ENCODE assay signal across 26 cellular contexts in genomic region chr1:220761688-220762427, GRCh38. TPM values are rescaled to one million over a fixed set of nuclear protein-coding genes. Genes with fewer than 3 reads are reported as not detected.
DNase-seq lines count a peak whose midpoint lies in the region; ATAC-seq and TF ChIP-seq lines count a peak whose summit lies in the region.
"Had no signal": no experiment of that assay in that cellular context is flagged by ENCODE, and none has a peak within 500 bp of the region (broad histone marks: within the 10 kb centered on the region; RNA-seq: fewer than 3 reads in every experiment).

No MANE protein-coding gene starts in this region.

- H3K4me3 Mint-ChIP-seq in Caco-2 (ENCODE audit: unreplicated experiment) = no peak overlapping the region
- H3K4me3 Mint-ChIP-seq: activated CD8-positive, alpha-beta T cell treated with anti-CD3 and anti-CD28 coated beads, Interleukin-2, amount 10 ng/mL, durations not matched to agents 7 days and 5 days; activated naive CD4-positive, alpha-beta T cell treated with anti-CD3 and anti-CD28 coated beads for 36 hours; CD4-positive, CD25-positive, alpha-beta regulatory T cell; dendritic cell treated with granulocyte-macrophage colony-stimulating factor and Interleukin-4, amounts not matched to agents 40 ng/mL and 50 ng/mL, for 4 days; natural killer cell treated with Interleukin-12 subunit alpha and Interleukin-12 subunit beta and Interleukin-15 and Interleukin-18, amount 100 ng/mL, for 72 hours; stimulated activated naive B cell treated with anti-CD40 and anti-IgM and Interleukin-4, amounts not matched to agents 10 μg/mL and 1 μg/mL and 100 μg/mL, for 72 hours had no signal

- peak; percentile 9 for ATAC-seq in foreskin keratinocyte
- no peak for ATAC-seq in HG03097 (IDR thresholded peaks at IDR 0.05; ENCODE audit: low FRiP score, unreplicated experiment)
- ATAC-seq in HG03432 (IDR thresholded peaks at IDR 0.05; ENCODE audit: unreplicated experiment) = no peak
- no peak for ATAC-seq in upper lobe of right lung
- ATAC-seq: A549; activated CD8-positive, alpha-beta T cell treated with anti-CD3 and anti-CD28 coated beads, Interleukin-2, amount 10 ng/mL, durations not matched to agents 7 days and 5 days; lower lobe of right lung; natural killer cell treated with Interleukin-12 subunit alpha and Interleukin-12 subunit beta and Interleukin-15 and Interleukin-18, amount 100 ng/mL, for 72 hours; stimulated activated naive B cell treated with anti-CD40 and anti-IgM and Interleukin-4, amounts not matched to agents 10 μg/mL and 1 μg/mL and 100 μg/mL, for 72 hours had no signal

- no peaks in the 10 kb centered on the region for H3K27me3 ChIP-seq in Caco-2 (replicated peaks; ENCODE audit: control insufficient read depth, insufficient read depth, low read length)
- no peaks in the 10 kb centered on the region for H3K27me3 ChIP-seq in foreskin keratinocyte
- no peaks in the 10 kb centered on the region for H3K27me3 ChIP-seq in upper lobe of right lung
- H3K27me3 ChIP-seq: suprapubic skin had no signal

- TF ChIP-seq CTCF in Caco-2 (IDR thresholded peaks at IDR 0.05; ENCODE audit: insufficient read depth in 1 of 2, low read depth in 1 of 2, low read length in 1 of 2, severe bottlenecking in 1 of 2, unreplicated experiment in 1 of 2) (no peak), foreskin keratinocyte (conservative IDR thresholded peaks at IDR 0.05) (no peak), upper lobe of right lung (IDR thresholded peaks at IDR 0.05) (no peak)

- H3K4me1 ChIP-seq in Caco-2 = peaks cover 26% of the 10 kb centered on the region
- no peaks in the 10 kb centered on the region for H3K4me1 ChIP-seq in foreskin keratinocyte
- H3K4me1 ChIP-seq in upper lobe of right lung = peaks cover 5% of the 10 kb centered on the region
- H3K4me1 ChIP-seq: A549, suprapubic skin had no signal

- CTCF ChIA-PET in Caco-2 (lab: Charles Lee) = interaction anchor here (0.9 kb wide), 1 partner anchor 14 kb away, joined by 4 read pairs; no protein-coding TSS in a partner anchor

- H3K36me3 ChIP-seq in Caco-2 (ENCODE audit: control insufficient read depth, insufficient read depth, low read length) (no peaks in the 10 kb centered on the region; the same call in 1 of the 2 replicates), upper lobe of right lung (peaks cover 30% of the 10 kb centered on the region)

- H3K9me3 ChIP-seq in Caco-2 = no peaks in the 10 kb centered on the region
- no peaks in the 10 kb centered on the region for H3K9me3 ChIP-seq in upper lobe of right lung
- H3K9me3 ChIP-seq: A549, lower lobe of right lung, suprapubic skin had no signal

- H3K27ac ChIP-seq in foreskin keratinocyte (no peak overlapping the region), upper lobe of right lung (no peak overlapping the region)
- H3K27ac ChIP-seq: A549, HL-60, lower lobe of right lung, suprapubic skin had no signal

- peaks cover 18% of the 10 kb centered on the region for H3K4me1 Mint-ChIP-seq in Caco-2 (ENCODE audit: low read depth, unreplicated experiment)
- H3K4me1 Mint-ChIP-seq: CD4-positive, CD25-positive, alpha-beta regulatory T cell; stimulated activated naive B cell treated with anti-CD40 and anti-IgM and Interleukin-4, amounts not matched to agents 10 μg/mL and 1 μg/mL and 100 μg/mL, for 72 hours had no signal

- POLR2A ChIA-PET in Caco-2 (lab: Charles Lee) = no interaction called here

- DNase-seq in Caco-2 = no peak
- DNase-seq in NCI-H1436 (lab: John Stamatoyannopoulos, UW) = peak; percentile 92
- DNase-seq in foreskin keratinocyte = no peak
- DNase-seq in mucosa of gallbladder (ENCODE audit: low spot score) = peak; percentile 75
- no peak for DNase-seq in T-helper 2 cell
- no peak for DNase-seq in upper lobe of right lung
- DNase-seq: activated CD8-positive, alpha-beta T cell treated with anti-CD3 and anti-CD28 coated beads, Interleukin-2, amount 10 ng/mL, durations not matched to agents 7 days and 5 days; activated naive CD4-positive, alpha-beta T cell treated with anti-CD3 and anti-CD28 coated beads for 36 hours; AML-193; CD4-positive, CD25-positive, alpha-beta regulatory T cell; central memory CD4-positive, alpha-beta T cell; glutamatergic neuron; lower lobe of right lung; midbrain; MM.1S; NCI-H1417 treated with DMSO at 0.1 percent for 48 hours; NCI-H526 treated with DMSO at 0.1 percent for 48 hours; SIG-M5; stimulated activated naive B cell treated with anti-CD40 and anti-IgM and Interleukin-4, amounts not matched to agents 10 μg/mL and 1 μg/mL and 100 μg/mL, for 72 hours had no signal

- H3K36me3 Mint-ChIP-seq in Caco-2 (ENCODE audit: insufficient read depth, unreplicated experiment) = peaks cover 3% of the 10 kb centered on the region
- H3K36me3 Mint-ChIP-seq: CD4-positive, CD25-positive, alpha-beta regulatory T cell; natural killer cell treated with Interleukin-12 subunit alpha and Interleukin-12 subunit beta and Interleukin-15 and Interleukin-18, amount 100 ng/mL, for 72 hours had no signal

- intact Hi-C loops in Caco-2 (cut with micrococcal nuclease; ENCODE audit: unreplicated experiment) = no loop called here
- intact Hi-C loops in upper lobe of right lung (cut with DNase I) = no loop called here

- peak overlapping the region; percentile 37 for H3K27ac Mint-ChIP-seq in Caco-2 (ENCODE audit: unreplicated experiment)
- H3K27ac Mint-ChIP-seq: activated CD8-positive, alpha-beta T cell treated with anti-CD3 and anti-CD28 coated beads, Interleukin-2, amount 10 ng/mL, durations not matched to agents 7 days and 5 days; activated naive CD4-positive, alpha-beta T cell treated with anti-CD3 and anti-CD28 coated beads for 36 hours; CD4-positive, CD25-positive, alpha-beta regulatory T cell; dendritic cell treated with granulocyte-macrophage colony-stimulating factor and Interleukin-4, amounts not matched to agents 40 ng/mL and 50 ng/mL, for 4 days; natural killer cell treated with Interleukin-12 subunit alpha and Interleukin-12 subunit beta and Interleukin-15 and Interleukin-18, amount 100 ng/mL, for 72 hours; stimulated activated naive B cell treated with anti-CD40 and anti-IgM and Interleukin-4, amounts not matched to agents 10 μg/mL and 1 μg/mL and 100 μg/mL, for 72 hours had no signal

- BruUV-seq in Caco-2 (replicated peaks; lab: Mats Ljungman, UMichigan) = no TSS peak

- H3K27me3 Mint-ChIP-seq in Caco-2 (ENCODE audit: insufficient read depth, unreplicated experiment) = no peaks in the 10 kb centered on the region
- H3K27me3 Mint-ChIP-seq: dendritic cell treated with granulocyte-macrophage colony-stimulating factor and Interleukin-4, amounts not matched to agents 40 ng/mL and 50 ng/mL, for 4 days had no signal

- H3K9me3 Mint-ChIP-seq in Caco-2 (ENCODE audit: unreplicated experiment) = peaks cover 9% of the 10 kb centered on the region
- H3K9me3 Mint-ChIP-seq: activated naive CD4-positive, alpha-beta T cell treated with anti-CD3 and anti-CD28 coated beads for 36 hours; CD4-positive, CD25-positive, alpha-beta regulatory T cell; dendritic cell treated with granulocyte-macrophage colony-stimulating factor and Interleukin-4, amounts not matched to agents 40 ng/mL and 50 ng/mL, for 4 days; natural killer cell treated with Interleukin-12 subunit alpha and Interleukin-12 subunit beta and Interleukin-15 and Interleukin-18, amount 100 ng/mL, for 72 hours; stimulated activated naive B cell treated with anti-CD40 and anti-IgM and Interleukin-4, amounts not matched to agents 10 μg/mL and 1 μg/mL and 100 μg/mL, for 72 hours had no signal

- no peak overlapping the region for H3K4me3 ChIP-seq in Caco-2 (ENCODE audit: low read depth, low read length)
- H3K4me3 ChIP-seq in upper lobe of right lung = no peak overlapping the region
- H3K4me3 ChIP-seq: A549, lower lobe of right lung, suprapubic skin had no signal

RNA-seq across cellular contexts. Expression of gene MTARC2, which starts 13.7 kb away (rescaled TPM):
- 15.8 and 16.5 TPM in 2 replicates for total RNA-seq in Caco-2 (2022)
- 1.3 and 1.5 TPM in 2 replicates for total RNA-seq in foreskin keratinocyte
- polyA plus RNA-seq in foreskin keratinocyte = 1.8 and 2.1 TPM in 2 replicates
- total RNA-seq in mucosa of gallbladder = 78.0 TPM
- total RNA-seq in upper lobe of right lung = 58.6 TPM
- total RNA-seq: activated CD8-positive, alpha-beta T cell treated with anti-CD3 and anti-CD28 coated beads, Interleukin-2, amount 10 ng/mL, durations not matched to agents 7 days and 5 days; activated naive CD4-positive, alpha-beta T cell treated with anti-CD3 and anti-CD28 coated beads for 36 hours; CD4-positive, CD25-positive, alpha-beta regulatory T cell; natural killer cell treated with Interleukin-12 subunit alpha and Interleukin-12 subunit beta and Interleukin-15 and Interleukin-18, amount 100 ng/mL, for 72 hours had no signal
- polyA plus RNA-seq: CD4-positive, CD25-positive, alpha-beta regulatory T cell had no signal

RNA-seq across cellular contexts. Expression of gene MTARC1, which starts 24.9 kb away (rescaled TPM):
- 88.7 and 93.0 TPM in 2 replicates for total RNA-seq in Caco-2 (2022)
- 2.1 and 6.6 TPM in 2 replicates for total RNA-seq in foreskin keratinocyte
- polyA plus RNA-seq in foreskin keratinocyte = 1.9 and 4.2 TPM in 2 replicates
- total RNA-seq in mucosa of gallbladder = 13.2 TPM
- 25.2 TPM for total RNA-seq in upper lobe of right lung
- total RNA-seq: activated CD8-positive, alpha-beta T cell treated with anti-CD3 and anti-CD28 coated beads, Interleukin-2, amount 10 ng/mL, durations not matched to agents 7 days and 5 days; activated naive CD4-positive, alpha-beta T cell treated with anti-CD3 and anti-CD28 coated beads for 36 hours; CD4-positive, CD25-positive, alpha-beta regulatory T cell had no signal
- polyA plus RNA-seq: CD4-positive, CD25-positive, alpha-beta regulatory T cell had no signal

Comparison
In these comparisons a context has a peak if more than half of its experiments do, and no peak if none do; other contexts are left out.
1. DNase-seq: peak in NCI-H1436 (single experiment) and mucosa of gallbladder (single experiment); none in Caco-2 (0 of 2), foreskin keratinocyte (0 of 2), T-helper 2 cell (0 of 5) and upper lobe of right lung (single experiment).